ENCODE assay signal across 10 cellular contexts in genomic region chr21:18951291-18952038, GRCh38.
DNase-seq lines count a peak whose midpoint lies in the region; ATAC-seq, FAIRE-seq and TF ChIP-seq lines count a peak whose summit lies in the region.
"Had no signal": no experiment of that assay in that cellular context is flagged by ENCODE, and none has a peak within 500 bp of the region (broad histone marks: within the 10 kb centered on the region; RNA-seq: fewer than 3 reads in every experiment).

No MANE protein-coding gene starts in this region.

- CTCF ChIA-PET in RWPE1 (lab: Yijun Ruan, JAX): interaction anchor here (0.6 kb wide), 2 partner anchors 15 to 382 kb away, joined by 3 read pairs; no protein-coding TSS in a partner anchor

- no peak for FAIRE-seq in HTR-8/SVneo (lab: Jason Lieb, UNC)
- FAIRE-seq: colon, GM12878 had no signal

- H3K4me3 Mint-ChIP-seq in activated T-helper 17 cell treated with anti-CD3 and anti-CD28 coated beads, Interleukin-2, amount 50 U/mL, for 72 hours: no peak overlapping the region

- no peaks in the 10 kb centered on the region for H3K27me3 Mint-ChIP-seq in activated T-helper 17 cell treated with anti-CD3 and anti-CD28 coated beads, Interleukin-2, amount 50 U/mL, for 72 hours

- no peaks in the 10 kb centered on the region for H3K9me3 ChIP-seq in BE2C

- no peaks in the 10 kb centered on the region for H3K36me3 ChIP-seq in BE2C

- no peak overlapping the region for H3K27ac ChIP-seq in RWPE1

- TF ChIP-seq CTCF in BE2C (IDR thresholded peaks at IDR 0.05; ENCODE audit: low read depth, low read length): peak; percentile 88
- peak; percentile 20; the same call in 1 of the 2 replicates for TF ChIP-seq CTCF in RWPE1 (conservative IDR thresholded peaks at IDR 0.05; ENCODE audit: low read depth)

- POLR2A ChIA-PET in RWPE1 (lab: Yijun Ruan, JAX; ENCODE audit: low non-redundant PET): no interaction called here

- H3K4me3 ChIP-seq in BE2C (ENCODE audit: low read depth, low read length): peak overlapping the region; percentile 29
- H3K4me3 ChIP-seq: GM12878 had no signal

- DNase-seq in BE2C (peak; percentile 65), HTR-8/SVneo (ENCODE audit: insufficient read length, low spot score) (peak; percentile 17), RWPE1 (ENCODE audit: low spot score) (no peak), iPS-NIHi7 (ENCODE audit: extremely low spot score) (peak; percentile 48), dermis blood vessel endothelial cell (no peak)

- no peaks in the 10 kb centered on the region for H3K4me1 Mint-ChIP-seq in activated T-helper 17 cell treated with anti-CD3 and anti-CD28 coated beads, Interleukin-2, amount 50 U/mL, for 72 hours

- no peaks in the 10 kb centered on the region for H3K27me3 ChIP-seq in BE2C

- ATAC-seq in activated T-helper 17 cell treated with anti-CD3 and anti-CD28 coated beads, Interleukin-2, amount 50 U/mL, for 72 hours (replicated peaks): no peak
- no peak for ATAC-seq in GM18868 (IDR thresholded peaks at IDR 0.05; ENCODE audit: unreplicated experiment)
- no peak for ATAC-seq in HG02870 (IDR thresholded peaks at IDR 0.05; ENCODE audit: unreplicated experiment)
- ATAC-seq: GM12878 had no signal

- no peaks in the 10 kb centered on the region for H3K36me3 Mint-ChIP-seq in activated T-helper 17 cell treated with anti-CD3 and anti-CD28 coated beads, Interleukin-2, amount 50 U/mL, for 72 hours (ENCODE audit: low read depth)

- peaks cover 5% of the 10 kb centered on the region for H3K9me3 Mint-ChIP-seq in activated T-helper 17 cell treated with anti-CD3 and anti-CD28 coated beads, Interleukin-2, amount 50 U/mL, for 72 hours

- H3K4me1 ChIP-seq in BE2C: peaks cover 8% of the 10 kb centered on the region; the same call in 1 of the 2 replicates

- H3K27ac Mint-ChIP-seq in activated T-helper 17 cell treated with anti-CD3 and anti-CD28 coated beads, Interleukin-2, amount 50 U/mL, for 72 hours: no peak overlapping the region

Comparison
In these comparisons a context has a peak if more than half of its experiments do, and no peak if none do; other contexts are left out.
1. DNase-seq: peak in BE2C (single experiment), HTR-8/SVneo (single experiment) and iPS-NIHi7 (single experiment); none in RWPE1 (single experiment) and dermis blood vessel endothelial cell (single experiment).